Comparison of ENCODE assay signal across 8 cellular contexts in the genomic region with DNA sequence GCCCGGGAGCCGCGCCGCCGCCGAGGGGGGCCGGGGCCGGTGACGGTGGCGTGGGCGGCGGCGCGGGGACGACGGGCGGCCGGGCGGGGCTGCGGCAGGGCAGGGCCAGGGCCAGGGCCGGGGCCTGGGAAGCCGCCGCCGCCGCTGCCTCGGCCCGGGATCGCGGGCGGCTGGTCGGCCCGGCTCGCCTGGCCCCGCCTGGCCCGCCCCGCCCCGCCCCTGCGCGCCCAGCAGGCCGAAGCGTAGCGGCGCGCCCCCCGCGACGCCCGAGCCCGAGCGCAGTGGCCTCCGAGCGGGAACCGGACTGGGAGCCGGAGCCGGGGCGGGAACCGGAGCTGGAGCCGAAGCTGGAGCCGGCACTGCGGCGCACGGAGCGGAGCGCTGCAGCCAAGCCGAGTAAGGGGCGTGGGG. TPM values are rescaled to one million over a fixed set of nuclear protein-coding genes. Genes with fewer than 3 reads are reported as not detected.
DNase-seq lines count a peak whose midpoint lies in the region; ATAC-seq and TF ChIP-seq lines count a peak whose summit lies in the region.

A gene with protein sequence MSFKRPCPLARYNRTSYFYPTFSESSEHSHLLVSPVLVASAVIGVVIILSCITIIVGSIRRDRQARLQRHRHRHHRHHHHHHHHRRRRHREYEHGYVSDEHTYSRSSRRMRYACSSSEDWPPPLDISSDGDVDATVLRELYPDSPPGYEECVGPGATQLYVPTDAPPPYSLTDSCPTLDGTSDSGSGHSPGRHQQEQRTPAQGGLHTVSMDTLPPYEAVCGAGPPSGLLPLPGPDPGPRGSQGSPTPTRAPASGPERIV (plus strand): TSS at position 260 of the 411 bp plus-strand sequence. CDS start 10,382 bp downstream, outside the sequence.

- peaks cover 34% of the 10 kb centered on the region for H3K27me3 ChIP-seq in suprapubic skin

- no peaks in the 10 kb centered on the region for H3K36me3 ChIP-seq in suprapubic skin

- peak; percentile 45 for ATAC-seq in activated CD8-positive, alpha-beta memory T cell treated with anti-CD3 and anti-CD28 coated beads, Interleukin-2, amount 10 ng/mL, durations not matched to agents 7 days and 5 days

- H3K9me3 ChIP-seq in suprapubic skin = no peaks in the 10 kb centered on the region

- CTCF ChIA-PET in activated CD8-positive, alpha-beta memory T cell treated with anti-CD3 and anti-CD28 coated beads, Interleukin-2, amount 10 ng/mL, durations not matched to agents 7 days and 5 days (lab: Charles Lee) = no interaction called here

- no peak within 1 kb of the TSS for H3K4me3 Mint-ChIP-seq in activated CD8-positive, alpha-beta memory T cell treated with anti-CD3 and anti-CD28 coated beads, Interleukin-2, amount 10 ng/mL, durations not matched to agents 7 days and 5 days
- H3K4me3 Mint-ChIP-seq in immature natural killer cell = peak within 1 kb of the TSS in 4 of 5 donors; percentile 9 to 61 (median 40)

- peaks cover 1% of the 10 kb centered on the region for H3K4me1 Mint-ChIP-seq in activated CD8-positive, alpha-beta memory T cell treated with anti-CD3 and anti-CD28 coated beads, Interleukin-2, amount 10 ng/mL, durations not matched to agents 7 days and 5 days
- peaks cover 0 to 1% of the 10 kb centered on the region in 2 donors for H3K4me1 Mint-ChIP-seq in immature natural killer cell

- no peak within 1 kb of the TSS for H3K27ac Mint-ChIP-seq in activated CD8-positive, alpha-beta memory T cell treated with anti-CD3 and anti-CD28 coated beads, Interleukin-2, amount 10 ng/mL, durations not matched to agents 7 days and 5 days
- H3K27ac Mint-ChIP-seq in immature natural killer cell = no peak within 1 kb of the TSS

- in situ Hi-C loops in astrocyte of the cerebellum (cut with HindIII; ENCODE audit: low sequenced_read_pairs) = no loop called here

- H3K36me3 Mint-ChIP-seq in activated CD8-positive, alpha-beta memory T cell treated with anti-CD3 and anti-CD28 coated beads, Interleukin-2, amount 10 ng/mL, durations not matched to agents 7 days and 5 days = no peaks in the 10 kb centered on the region
- H3K36me3 Mint-ChIP-seq in immature natural killer cell = peaks cover 0 to 4% (median 0%) of the 10 kb centered on the region in 3 donors

- peak within 1 kb of the TSS; percentile 39 for H3K4me3 ChIP-seq in astrocyte of the cerebellum (ENCODE audit: low read depth, low read length)
- peak within 1 kb of the TSS; percentile 61 for H3K4me3 ChIP-seq in suprapubic skin

- H3K27me3 Mint-ChIP-seq in activated CD8-positive, alpha-beta memory T cell treated with anti-CD3 and anti-CD28 coated beads, Interleukin-2, amount 10 ng/mL, durations not matched to agents 7 days and 5 days = peaks cover 79% of the 10 kb centered on the region
- H3K27me3 Mint-ChIP-seq in immature natural killer cell (ENCODE audit: low read depth in 3 of 3) = peaks cover 22 to 27% (median 26%) of the 10 kb centered on the region in 3 donors

- TF ChIP-seq EP300 in suprapubic skin (IDR thresholded peaks at IDR 0.05) = no peak

- no peaks in the 10 kb centered on the region for H3K9me3 Mint-ChIP-seq in activated CD8-positive, alpha-beta memory T cell treated with anti-CD3 and anti-CD28 coated beads, Interleukin-2, amount 10 ng/mL, durations not matched to agents 7 days and 5 days (ENCODE audit: low read depth)
- H3K9me3 Mint-ChIP-seq in immature natural killer cell = peaks cover 0 to 2% (median 0%) of the 10 kb centered on the region in 6 donors

- under 1% methylated on average over 20 of the region's 66 CpGs for WGBS in suprapubic skin

- TF ChIP-seq POLR2A in suprapubic skin (IDR thresholded peaks at IDR 0.05) = no peak

- TF ChIP-seq CTCF in astrocyte of the cerebellum (IDR thresholded peaks at IDR 0.05; ENCODE audit: low read depth, low read length, missing control alignments) (no peak), suprapubic skin (IDR thresholded peaks at IDR 0.05) (no peak)

- H3K4me1 ChIP-seq in suprapubic skin = peaks cover 22% of the 10 kb centered on the region

- no peak within 1 kb of the TSS for H3K27ac ChIP-seq in suprapubic skin

- no peak for DNase-seq in activated CD8-positive, alpha-beta memory T cell treated with anti-CD3 and anti-CD28 coated beads, Interleukin-2, amount 10 ng/mL, durations not matched to agents 7 days and 5 days
- DNase-seq in activated CD8-positive, alpha-beta memory T cell treated with anti-CD3 and anti-CD28 coated beads, Interleukin-2, amount 50 U/mL, for 4 hours = no peak
- DNase-seq in astrocyte of the cerebellum (ENCODE audit: low read depth) = no peak
- DNase-seq in immature natural killer cell = no peak
- DNase-seq in suprapubic skin (ENCODE audit: low spot score in 2 of 2) = peak in 1 of 2 donors; percentile 66
- no peak for DNase-seq in NCI-H1436 treated with DMSO at 0.1 percent for 48 hours (lab: John Stamatoyannopoulos, UW)
- DNase-seq in foreskin melanocyte = no peak
- no peak for DNase-seq in Kasumi-1 (lab: John Stamatoyannopoulos, UW)

RNA-seq across cellular contexts. Expression of the gene that starts here (rescaled TPM):
- not detected for total RNA-seq in activated CD8-positive, alpha-beta memory T cell treated with anti-CD3 and anti-CD28 coated beads, Interleukin-2, amount 10 ng/mL, durations not matched to agents 7 days and 5 days
- under 1 TPM in 1 of 3 donors, not detected in 2; 0.32 TPM for polyA plus RNA-seq in immature natural killer cell
- total RNA-seq in suprapubic skin = 1 to 10 TPM in 3 of 4 donors, under 1 TPM in 1; 0.72 to 4.8 (median 2.5) TPM

Comparison
In these comparisons a context has a peak if more than half of its experiments do, and no peak if none do; other contexts are left out.
1. Peak in ATAC-seq in activated CD8-positive, alpha-beta memory T cell treated with anti-CD3 and anti-CD28 coated beads, Interleukin-2, amount 10 ng/mL, durations not matched to agents 7 days and 5 days; RNA of the gene not detected or under 1 TPM.